In genomic region chr9:130736834-130737233, GRCh38 we compare ENCODE assay signal across 25 cellular contexts. TPM values are rescaled to one million over a fixed set of nuclear protein-coding genes. Genes with fewer than 3 reads are reported as not detected.
DNase-seq lines count a peak whose midpoint lies in the region; ATAC-seq and TF ChIP-seq lines count a peak whose summit lies in the region.
"Had no signal": no experiment of that assay in that cellular context is flagged by ENCODE, and none has a peak within 500 bp of the region (broad histone marks: within the 10 kb centered on the region; RNA-seq: fewer than 3 reads in every experiment).

No MANE protein-coding gene starts in this region.

- no peaks in the 10 kb centered on the region for H3K9me2 ChIP-seq in Karpas-422 (replicated peaks; ENCODE audit: insufficient read depth, low read length)

- no peaks in the 10 kb centered on the region for H3K79me1 ChIP-seq in H9 (ENCODE audit: insufficient read depth, low read depth, low read length, poor library complexity, severe bottlenecking)

- intact Hi-C loops in left ventricle myocardium inferior (cut with micrococcal nuclease), result no loop called here

- H3K9me3 ChIP-seq in H9 (ENCODE audit: control insufficient read depth, low read depth, low read length), result no peaks in the 10 kb centered on the region
- no peaks in the 10 kb centered on the region for H3K9me3 ChIP-seq in Karpas-422 (ENCODE audit: low read length)
- H3K9me3 ChIP-seq in left ventricle myocardium inferior (replicated peaks), result no peaks in the 10 kb centered on the region
- H3K9me3 ChIP-seq: BE2C had no signal

- no peaks in the 10 kb centered on the region; the same call in 1 of the 2 replicates for H3K4me1 ChIP-seq in H9 (ENCODE audit: insufficient read depth, low read length)
- no peaks in the 10 kb centered on the region for H3K4me1 ChIP-seq in Karpas-422 (ENCODE audit: low read length)
- peaks cover 20% of the 10 kb centered on the region for H3K4me1 ChIP-seq in left ventricle myocardium inferior
- H3K4me1 ChIP-seq: BE2C had no signal

- H3K36me3 Mint-ChIP-seq in H9 (ENCODE audit: insufficient read depth in 1 of 3, low read depth in 3 of 3), result peaks cover 0 to 5% (median 0%) of the 10 kb centered on the region in 3 experiments; a peak in 2 of 7 replicates

- H3T11ph ChIP-seq in H9 (ENCODE audit: low read length), result no peak overlapping the region

- no peak overlapping the region for H2BK120ac ChIP-seq in H9 (ENCODE audit: low read depth, low read length, poor library complexity, severe bottlenecking)

- no peaks in the 10 kb centered on the region for H3K23me2 ChIP-seq in H9 (ENCODE audit: insufficient read length, low read depth, low read length, poor library complexity, severe bottlenecking)

- H3K27ac Mint-ChIP-seq in H9, result peak overlapping the region in 2 of 3 experiments; percentile 49 to 58; a peak in 2 of 7 replicates
- H3K27ac Mint-ChIP-seq: CD14-positive monocyte; CD4-positive, alpha-beta memory T cell; CD4-positive, CD25-positive, alpha-beta regulatory T cell had no signal

- no peak overlapping the region for H3K23ac ChIP-seq in H9 (ENCODE audit: insufficient read length, low read depth, low read length)

- ATAC-seq in HG02973 (IDR thresholded peaks at IDR 0.05; ENCODE audit: unreplicated experiment), result no peak
- ATAC-seq: GM12878 had no signal

- H3K79me2 ChIP-seq in H9 (ENCODE audit: insufficient read depth, low read length), result peaks cover 3% of the 10 kb centered on the region; the same call in 1 of the 2 replicates
- peaks cover 4% of the 10 kb centered on the region; the same call in 1 of the 2 replicates for H3K79me2 ChIP-seq in Karpas-422 (ENCODE audit: low read length)

- no peaks in the 10 kb centered on the region for H3K27me3 ChIP-seq in H9 (ENCODE audit: insufficient read depth, low read length)
- H3K27me3 ChIP-seq in Karpas-422 (ENCODE audit: low read length), result no peaks in the 10 kb centered on the region
- no peaks in the 10 kb centered on the region for H3K27me3 ChIP-seq in left ventricle myocardium inferior (ENCODE audit: low read depth)
- H3K27me3 ChIP-seq: BE2C, BLaER1 had no signal

- H3K9ac ChIP-seq in H9 (ENCODE audit: extremely low read depth, insufficient read length, low read length) (no peak overlapping the region), Karpas-422 (ENCODE audit: low read length) (no peak overlapping the region)
- H3K9ac ChIP-seq: BLaER1 had no signal

- TF ChIP-seq CTCF in H9 (conservative IDR thresholded peaks at IDR 0.05) (no peak), VCaP (conservative IDR thresholded peaks at IDR 0.05) (no peak), left ventricle myocardium inferior (IDR thresholded peaks at IDR 0.05; ENCODE audit: borderline replicate concordance) (no peak)

- H4K20me1 ChIP-seq in H9 (ENCODE audit: control insufficient read depth, insufficient read depth, insufficient read length) (no peaks in the 10 kb centered on the region), Karpas-422 (ENCODE audit: insufficient read depth, low read depth, low read length) (0 out of 2 replicates have a peak, but pooled peaks cover 8% of the 10 kb centered on the region)

- no peaks in the 10 kb centered on the region for H3K27me3 Mint-ChIP-seq in H9 (ENCODE audit: low read depth)
- H3K27me3 Mint-ChIP-seq: CD4-positive, alpha-beta memory T cell; CD4-positive, CD25-positive, alpha-beta regulatory T cell; CD8-positive, alpha-beta memory T cell had no signal

- no peaks in the 10 kb centered on the region; a peak in 2 of 5 replicates for H3K9me3 Mint-ChIP-seq in H9
- H3K9me3 Mint-ChIP-seq: CD14-positive monocyte; CD4-positive, alpha-beta memory T cell; CD4-positive, CD25-positive, alpha-beta regulatory T cell; CD8-positive, alpha-beta memory T cell had no signal

- no peak overlapping the region for H3K4me3 Mint-ChIP-seq in H9
- H3K4me3 Mint-ChIP-seq: CD14-positive monocyte; CD4-positive, alpha-beta memory T cell; CD4-positive, CD25-positive, alpha-beta regulatory T cell; CD8-positive, alpha-beta memory T cell had no signal

- no peak overlapping the region for H4K91ac ChIP-seq in H9 (ENCODE audit: insufficient read length, low read depth, low read length)

- H2BK12ac ChIP-seq in H9 (ENCODE audit: insufficient read length, low read depth, low read length), result no peak overlapping the region

- H3K18ac ChIP-seq in H9 (ENCODE audit: insufficient read length, low read depth, low read length), result no peak overlapping the region

- H3K36me3 ChIP-seq in Karpas-422 (ENCODE audit: insufficient read depth, low read length) (no peaks in the 10 kb centered on the region), left ventricle myocardium inferior (no peaks in the 10 kb centered on the region)
- H3K36me3 ChIP-seq: BE2C had no signal

- no peak overlapping the region for H2BK5ac ChIP-seq in H9 (ENCODE audit: insufficient read length, low read length)

- peaks cover 23 to 27% of the 10 kb centered on the region in 2 experiments for H3K4me1 Mint-ChIP-seq in H9

- H4K5ac ChIP-seq in H9 (ENCODE audit: insufficient read length, low read depth, low read length), result no peak overlapping the region

- no peak overlapping the region for H2AK5ac ChIP-seq in H9 (ENCODE audit: insufficient read length, low read length)

- H3K4me3 ChIP-seq in Karpas-422 (ENCODE audit: low read length), result no peak overlapping the region
- no peak overlapping the region for H3K4me3 ChIP-seq in left ventricle myocardium inferior
- H3K4me3 ChIP-seq: BLaER1, GM12878 had no signal

- WGBS in H9 (ENCODE audit: extremely low coverage, insufficient read length, low lambda C conversion rate), result no CpG with 5 or more reads among the region's 1 CpG

- no peak overlapping the region for H2BK15ac ChIP-seq in H9 (ENCODE audit: low read depth, low read length)

- no peak overlapping the region for H3K56ac ChIP-seq in H9 (ENCODE audit: insufficient read length, low read depth, low read length)

- no peak overlapping the region for H4K8ac ChIP-seq in H9 (replicated peaks; ENCODE audit: insufficient read length, low read depth, low read length)

- H2BK20ac ChIP-seq in H9 (ENCODE audit: low read depth, low read length, poor library complexity, severe bottlenecking), result no peak overlapping the region

- no peak overlapping the region for H3K14ac ChIP-seq in H9 (ENCODE audit: insufficient read depth, low read length)

- H2AFZ ChIP-seq in H9 (ENCODE audit: low read length) (no peak overlapping the region), Karpas-422 (ENCODE audit: low read length) (no peak overlapping the region)

- DNase-seq in H9 (no peak), Karpas-422 (peak; percentile 14), D341Med (ENCODE audit: low spot score) (no peak), SKM-1 (lab: John Stamatoyannopoulos, UW; ENCODE audit: unreplicated experiment) (no peak), left ventricle myocardium inferior (no peak)
- DNase-seq: 8988T; ACHN; BE2C; C1 segment of cervical spinal cord; CD4-positive, alpha-beta memory T cell; CD4-positive, CD25-positive, alpha-beta regulatory T cell; CD8-positive, alpha-beta memory T cell; COR-L47; DMS 273 treated with DMSO at 0.1 percent for 48 hours; DMS153; DMS53; DMS79; DND-41; EL; GDM1 had no signal

- H3K27ac ChIP-seq in H9 (ENCODE audit: insufficient read length, low read depth, low read length) (no peak overlapping the region), Karpas-422 (ENCODE audit: low read length) (no peak overlapping the region), VCaP (peak overlapping the region; percentile 20; the same call in 1 of the 2 replicates), left ventricle myocardium inferior (replicated peaks) (no peak overlapping the region)
- H3K27ac ChIP-seq: BLaER1 had no signal

- H3K4me2 ChIP-seq in H9 (ENCODE audit: insufficient read depth, insufficient read length, low read length), result no peak overlapping the region
- no peak overlapping the region for H3K4me2 ChIP-seq in Karpas-422 (ENCODE audit: low read depth, low read length, poor library complexity, severe bottlenecking)
- H3K4me2 ChIP-seq: BLaER1 had no signal

- H3K4ac ChIP-seq in H9 (ENCODE audit: low read depth, low read length), result no peak overlapping the region

RNA-seq across cellular contexts. Expression of gene EXOSC2, which starts 43.3 kb away (rescaled TPM):
- total RNA-seq in H9 (2021) (92.0 and 94.5 TPM in 2 replicates), left ventricle myocardium inferior (12.0 TPM)
- total RNA-seq in Karpas-422 (2014; rRNA removed; shearing (Covaris generic); ENCODE audit: low replicate concordance), result 14.6 and 20.6 TPM in 2 replicates
